In genomic region chr6:44388876-44389275, GRCh38 we compare ENCODE assay signal across 9 cellular contexts. TPM values are rescaled to one million over a fixed set of nuclear protein-coding genes. Genes with fewer than 3 reads are reported as not detected.
A peak's percentile ranks its signal among the peaks of the same experiment; 100 is the strongest.
DNase-seq lines count a peak whose midpoint lies in the region; ATAC-seq and TF ChIP-seq lines count a peak whose summit lies in the region.
"Had no signal": no experiment of that assay in that cellular context is flagged by ENCODE, and none has a peak within 500 bp of the region (broad histone marks: within the 10 kb centered on the region; RNA-seq: fewer than 3 reads in every experiment).

No MANE protein-coding gene starts in this region.

- H3K9me2 ChIP-seq in OCI-LY1 (ENCODE audit: low read depth, low read length): no peaks in the 10 kb centered on the region

- H3K9me3 ChIP-seq in OCI-LY1 (ENCODE audit: low read length): no peaks in the 10 kb centered on the region
- H3K9me3 ChIP-seq in parathyroid adenoma (ENCODE audit: control insufficient read depth, low read length): no peaks in the 10 kb centered on the region

- H3K4me3 Mint-ChIP-seq in endothelial cell (ENCODE audit: unreplicated experiment): peak overlapping the region; percentile 97

- H3K27me3 Mint-ChIP-seq in endothelial cell (ENCODE audit: unreplicated experiment): peaks cover 9% of the 10 kb centered on the region

- peak; percentile 19 for DNase-seq in ELR (ENCODE audit: low read depth)
- no peak for DNase-seq in endothelial cell (ENCODE audit: low spot score)
- no peak for DNase-seq in medulla oblongata (ENCODE audit: extremely low spot score)
- DNase-seq in effector CD8-positive, alpha-beta T cell (lab: John Stamatoyannopoulos, UW): no peak
- DNase-seq in occipital lobe (lab: John Stamatoyannopoulos, UW): no peak

- ATAC-seq in GM19324 (IDR thresholded peaks at IDR 0.05; ENCODE audit: low FRiP score, unreplicated experiment): no peak

- TF ChIP-seq CTCF in OCI-LY1 (IDR thresholded peaks at IDR 0.05; ENCODE audit: low read length) (no peak), endothelial cell (IDR thresholded peaks at IDR 0.05; ENCODE audit: unreplicated experiment) (no peak), parathyroid adenoma (IDR thresholded peaks at IDR 0.05) (no peak)

- H2AFZ ChIP-seq in OCI-LY1 (ENCODE audit: low read length) (no peak overlapping the region), parathyroid adenoma (no peak overlapping the region)

- H3K4me1 ChIP-seq in OCI-LY1 (ENCODE audit: insufficient read depth, low read length, severe bottlenecking) (peaks cover 27% of the 10 kb centered on the region), parathyroid adenoma (peaks cover 11% of the 10 kb centered on the region)

- H3K27ac ChIP-seq in OCI-LY1 (ENCODE audit: low read depth, low read length, poor library complexity, severe bottlenecking) (no peak overlapping the region), parathyroid adenoma (no peak overlapping the region)

- H3K27me3 ChIP-seq in OCI-LY1 (ENCODE audit: insufficient read depth, low read length) (no peaks in the 10 kb centered on the region), parathyroid adenoma (ENCODE audit: control insufficient read depth, insufficient read depth, low read length) (no peaks in the 10 kb centered on the region)

- H3K4me3 ChIP-seq in OCI-LY1 (ENCODE audit: low read depth, low read length, poor library complexity, severe bottlenecking): peak overlapping the region; percentile 79
- H3K4me3 ChIP-seq in parathyroid adenoma (ENCODE audit: low read depth, low read length): peak overlapping the region; percentile 96

- H3K27ac Mint-ChIP-seq in endothelial cell (ENCODE audit: unreplicated experiment): peak overlapping the region; percentile 33

- H3K36me3 Mint-ChIP-seq in endothelial cell (ENCODE audit: low read depth, unreplicated experiment): peaks cover 3% of the 10 kb centered on the region

- no peaks in the 10 kb centered on the region for H4K20me1 ChIP-seq in OCI-LY1 (ENCODE audit: insufficient read depth, low read length)

- peak overlapping the region; percentile 82 for H3K9ac ChIP-seq in OCI-LY1 (ENCODE audit: low read length)
- H3K9ac ChIP-seq in parathyroid adenoma: no peak overlapping the region

- no peaks in the 10 kb centered on the region for H3F3A ChIP-seq in OCI-LY1 (ENCODE audit: insufficient read depth, low read length)

- no peaks in the 10 kb centered on the region for H3K9me3 Mint-ChIP-seq in endothelial cell (ENCODE audit: unreplicated experiment)

- H3K4me2 ChIP-seq in OCI-LY1 (ENCODE audit: low read length) (peak overlapping the region; percentile 98), parathyroid adenoma (ENCODE audit: low read length) (peak overlapping the region; percentile 56)

- H3K4me1 Mint-ChIP-seq in endothelial cell (ENCODE audit: unreplicated experiment): peaks cover 26% of the 10 kb centered on the region

- H3K36me3 ChIP-seq in OCI-LY1 (ENCODE audit: insufficient read depth, low read length): peaks cover 36% of the 10 kb centered on the region
- H3K36me3 ChIP-seq in parathyroid adenoma (ENCODE audit: control insufficient read depth, insufficient read depth, low read length): no peaks in the 10 kb centered on the region

- H3K79me2 ChIP-seq in OCI-LY1 (ENCODE audit: insufficient read depth, low read length) (peaks cover 26% of the 10 kb centered on the region), parathyroid adenoma (peaks cover 36% of the 10 kb centered on the region)

RNA-seq across cellular contexts. Expression of gene CDC5L, which starts 1.4 kb away (rescaled TPM):
- total RNA-seq in endothelial cell (ENCODE audit: unreplicated experiment): 17.3 TPM
- 55.7 TPM for total RNA-seq in occipital lobe

RNA-seq across cellular contexts. Expression of gene SPATS1, which starts 46.4 kb away (rescaled TPM):
- total RNA-seq in endothelial cell (ENCODE audit: unreplicated experiment) (not detected), occipital lobe (0.62 TPM)
- total RNA-seq: T-helper 2 cell treated with Interferon-gamma antibody and Interleukin-4, amounts not matched to agents 100 ng/mL and 5 ng/mL, for 36 hours had no signal
